Comparison of ENCODE assay signal across 8 cellular contexts in genomic region chr22:20456064-20456721, GRCh38. TPM values are rescaled to one million over a fixed set of nuclear protein-coding genes. Genes with fewer than 3 reads are reported as not detected.
DNase-seq lines count a peak whose midpoint lies in the region; ATAC-seq and TF ChIP-seq lines count a peak whose summit lies in the region.

No MANE protein-coding gene starts in this region.

- H3K9me3 ChIP-seq in CD4-positive, alpha-beta memory T cell (ENCODE audit: control insufficient read depth in 1 of 2, low read length in 2 of 2), result no peaks in the 10 kb centered on the region
- H3K9me3 ChIP-seq in HAP-1 (no peaks in the 10 kb centered on the region), liver (ENCODE audit: control insufficient read depth in 4 of 4, low read length in 3 of 4) (no peaks in the 10 kb centered on the region)

- intact Hi-C loops in CD4-positive, alpha-beta memory T cell (cut with micrococcal nuclease), result loop anchor here (1.0 to 2.0 kb wide), 3 partner anchors 27 to 41 kb away; no protein-coding TSS in a partner anchor
- intact Hi-C loops in activated CD4-positive, alpha-beta T cell treated with anti-CD3 and anti-CD28 coated beads, Interleukin-2, amount 10 ng/mL, durations not matched to agents 24 days and 14 days (cut with micrococcal nuclease), result loop anchor here (1.0 kb wide), 3 partner anchors 38 to 299 kb away; no protein-coding TSS in a partner anchor

- DNase-seq in CD4-positive, alpha-beta memory T cell, result peak; percentile 72 to 79 (median 74)
- DNase-seq in HAP-1 (ENCODE audit: low spot score in 2 of 2) (peak; percentile 87 to 89), NCI-H446 treated with DMSO at 0.1 percent for 48 hours (lab: John Stamatoyannopoulos, UW) (peak; percentile 67), dermis microvascular lymphatic vessel endothelial cell (ENCODE audit: low read depth in 2 of 2) (peak; percentile 77 to 86)
- peak; percentile 92 for DNase-seq in activated CD4-positive, alpha-beta T cell treated with anti-CD3 and anti-CD28 coated beads, Interleukin-2, amount 10 ng/mL, durations not matched to agents 24 days and 14 days
- DNase-seq in stimulated activated CD4-positive, alpha-beta T cell treated with anti-CD3 and anti-CD28 coated beads, TNF-alpha, amount 100 ng/mL, for 1 hour (ENCODE audit: low read depth in 3 of 3, low spot score in 1 of 3), result peak; percentile 29 to 56 (median 51)

- peak; percentile 90 for TF ChIP-seq CTCF in liver (IDR thresholded peaks at IDR 0.05; ENCODE audit: low read depth, low read length, missing input control)

- H3K9ac ChIP-seq in liver (ENCODE audit: low read depth in 1 of 2, low read length in 2 of 2), result no peak overlapping the region

- H3K27ac ChIP-seq in CD4-positive, alpha-beta memory T cell (ENCODE audit: low read depth, low read length), result no peak overlapping the region
- H3K27ac ChIP-seq in liver (ENCODE audit: low read depth in 1 of 2, low read length in 2 of 2), result no peak overlapping the region

- H3K4me3 Mint-ChIP-seq in CD4-positive, alpha-beta memory T cell, result peak overlapping the region in 3 of 8 donors; percentile 9 to 20 (median 15)
- H3K4me3 Mint-ChIP-seq in activated CD4-positive, alpha-beta T cell treated with anti-CD3 and anti-CD28 coated beads, Interleukin-2, amount 10 ng/mL, durations not matched to agents 24 days and 14 days, result no peak overlapping the region

- no peak overlapping the region for H3K4me3 ChIP-seq in CD4-positive, alpha-beta memory T cell (ENCODE audit: low read length in 2 of 2)
- H3K4me3 ChIP-seq in HAP-1, result no peak overlapping the region
- H3K4me3 ChIP-seq in liver (ENCODE audit: low read depth in 1 of 3, low read length in 3 of 3), result no peak overlapping the region

- H3K4me1 ChIP-seq in CD4-positive, alpha-beta memory T cell (ENCODE audit: insufficient read depth, low read length), result peaks cover 25% of the 10 kb centered on the region
- H3K4me1 ChIP-seq in HAP-1 (no peaks in the 10 kb centered on the region), liver (ENCODE audit: control insufficient read depth in 4 of 4, insufficient read depth in 4 of 4, low read length in 3 of 4) (no peaks in the 10 kb centered on the region)

- TF ChIP-seq RAD21 in liver (IDR thresholded peaks at IDR 0.05), result peak; percentile 90 to 96

- 23% methylated on average over 6 of the region's 6 CpGs for WGBS in liver

- CTCF ChIA-PET in CD4-positive, alpha-beta memory T cell (lab: Charles Lee; ENCODE audit: partially characterized antibody), result interaction anchor here (0.6 to 4.9 kb wide), 30 partner anchors 8 to 299 kb away, joined by 3 to 107 read pairs (median 4); partner anchors contain the start of gene MED15

- POLR2A ChIA-PET in CD4-positive, alpha-beta memory T cell (lab: Charles Lee; ENCODE audit: partially characterized antibody), result interaction anchor here (1.4 to 3.3 kb wide), 5 partner anchors 8 to 103 kb away, joined by 4 to 14 read pairs (median 8); partner anchors contain the start of gene MED15

- H3K9me3 Mint-ChIP-seq in CD4-positive, alpha-beta memory T cell, result no peaks in the 10 kb centered on the region
- H3K9me3 Mint-ChIP-seq in activated CD4-positive, alpha-beta T cell treated with anti-CD3 and anti-CD28 coated beads, Interleukin-2, amount 10 ng/mL, durations not matched to agents 24 days and 14 days, result no peaks in the 10 kb centered on the region

- ATAC-seq in HG03196 (IDR thresholded peaks at IDR 0.05; ENCODE audit: unreplicated experiment), result no peak

- peak overlapping the region in 6 of 7 donors; percentile 2 to 75 (median 54) for H3K27ac Mint-ChIP-seq in CD4-positive, alpha-beta memory T cell
- H3K27ac Mint-ChIP-seq in activated CD4-positive, alpha-beta T cell treated with anti-CD3 and anti-CD28 coated beads, Interleukin-2, amount 10 ng/mL, durations not matched to agents 24 days and 14 days, result peak overlapping the region; percentile 68

- in situ Hi-C loops in HAP-1 (cut with MboI; ENCODE audit: low sequenced_read_pairs), result loop anchor here (10.0 kb wide), 1 partner anchor 301 kb away; the partner anchor contains the start of gene CCDC188

- no peaks in the 10 kb centered on the region for H3K27me3 ChIP-seq in CD4-positive, alpha-beta memory T cell (ENCODE audit: insufficient read depth, low read length)
- H3K27me3 ChIP-seq in HAP-1 (ENCODE audit: low read depth) (no peaks in the 10 kb centered on the region), liver (ENCODE audit: control insufficient read depth in 4 of 4, insufficient read depth in 4 of 4, low read length in 3 of 4) (no peaks in the 10 kb centered on the region)

- peaks cover 44 to 56% of the 10 kb centered on the region in 2 donors for H3K36me3 Mint-ChIP-seq in CD4-positive, alpha-beta memory T cell
- H3K36me3 Mint-ChIP-seq in activated CD4-positive, alpha-beta T cell treated with anti-CD3 and anti-CD28 coated beads, Interleukin-2, amount 10 ng/mL, durations not matched to agents 24 days and 14 days (ENCODE audit: low read depth), result peaks cover 25% of the 10 kb centered on the region

- peaks cover 18 to 49% (median 25%) of the 10 kb centered on the region in 4 donors for H3K4me1 Mint-ChIP-seq in CD4-positive, alpha-beta memory T cell
- H3K4me1 Mint-ChIP-seq in activated CD4-positive, alpha-beta T cell treated with anti-CD3 and anti-CD28 coated beads, Interleukin-2, amount 10 ng/mL, durations not matched to agents 24 days and 14 days, result peaks cover 15% of the 10 kb centered on the region

- H3K27me3 Mint-ChIP-seq in CD4-positive, alpha-beta memory T cell, result no peaks in the 10 kb centered on the region
- H3K27me3 Mint-ChIP-seq in activated CD4-positive, alpha-beta T cell treated with anti-CD3 and anti-CD28 coated beads, Interleukin-2, amount 10 ng/mL, durations not matched to agents 24 days and 14 days, result no peaks in the 10 kb centered on the region

- H3K36me3 ChIP-seq in CD4-positive, alpha-beta memory T cell (ENCODE audit: insufficient read depth, low read length), result peaks cover 5% of the 10 kb centered on the region
- peaks cover 27% of the 10 kb centered on the region for H3K36me3 ChIP-seq in HAP-1 (replicated peaks)
- H3K36me3 ChIP-seq in liver (ENCODE audit: control insufficient read depth in 4 of 4, insufficient read depth in 3 of 4, low read depth in 1 of 4, low read length in 3 of 4), result peaks cover 0 to 14% (median 3%) of the 10 kb centered on the region in 4 donors

TF ChIP-seq in liver, 16 proteins besides CTCF, POLR2A, EP300 and RAD21 (continues in another document):
- TF ChIP-seq FOXA2 (IDR thresholded peaks at IDR 0.05) (no peak), JUND (IDR thresholded peaks at IDR 0.05) (no peak), HNF4G (IDR thresholded peaks at IDR 0.05) (no peak), EGR1 (IDR thresholded peaks at IDR 0.05; ENCODE audit: low read depth in 2 of 2) (no peak), MAX (IDR thresholded peaks at IDR 0.05) (no peak), YY1 (IDR thresholded peaks at IDR 0.05) (no peak), NR2F2 (IDR thresholded peaks at IDR 0.05) (no peak), FOXA1 (IDR thresholded peaks at IDR 0.05) (no peak), HNF4A (conservative IDR thresholded peaks at IDR 0.05) (no peak), GABPA (IDR thresholded peaks at IDR 0.05 in 1 of 2, conservative IDR thresholded peaks at IDR 0.05 in 1 of 2) (no peak), ZBTB33 (IDR thresholded peaks at IDR 0.05) (no peak), SP1 (IDR thresholded peaks at IDR 0.05) (no peak), RXRA (IDR thresholded peaks at IDR 0.05) (no peak), TAF1 (conservative IDR thresholded peaks at IDR 0.05) (no peak)
- TF ChIP-seq, protein P1, sequence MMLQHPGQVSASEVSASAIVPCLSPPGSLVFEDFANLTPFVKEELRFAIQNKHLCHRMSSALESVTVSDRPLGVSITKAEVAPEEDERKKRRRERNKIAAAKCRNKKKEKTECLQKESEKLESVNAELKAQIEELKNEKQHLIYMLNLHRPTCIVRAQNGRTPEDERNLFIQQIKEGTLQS (IDR thresholded peaks at IDR 0.05), result no peak

RNA-seq across cellular contexts. Expression of gene SCARF2, which starts 18.6 kb away (rescaled TPM):
- total RNA-seq in CD4-positive, alpha-beta memory T cell, result 1 to 10 TPM; 2.6 to 2.7 TPM
- polyA plus RNA-seq in CD4-positive, alpha-beta memory T cell, result 1 to 10 TPM in 1 of 2 donors, under 1 TPM in 1; 0.12 to 1.1 TPM
- total RNA-seq in activated CD4-positive, alpha-beta T cell treated with anti-CD3 and anti-CD28 coated beads, Interleukin-2, amount 10 ng/mL, durations not matched to agents 24 days and 14 days, result 0.16 and 0.33 TPM in 2 replicates
- total RNA-seq in dermis microvascular lymphatic vessel endothelial cell (4.6 and 7.1 TPM in 2 replicates), liver (1 to 10 TPM; 1.7 to 2.0 TPM)
- polyA plus RNA-seq in liver, result 1 to 10 TPM in 1 of 2 donors, under 1 TPM in 1; 0.15 to 1.7 TPM

RNA-seq across cellular contexts. Expression of gene KLHL22, which starts 39.4 kb away (rescaled TPM):
- 10 to 100 TPM; 60.2 to 63.1 TPM for total RNA-seq in CD4-positive, alpha-beta memory T cell
- 10 to 100 TPM; 19.4 to 23.9 TPM for polyA plus RNA-seq in CD4-positive, alpha-beta memory T cell
- total RNA-seq in activated CD4-positive, alpha-beta T cell treated with anti-CD3 and anti-CD28 coated beads, Interleukin-2, amount 10 ng/mL, durations not matched to agents 24 days and 14 days, result 16.9 and 17.7 TPM in 2 replicates
- total RNA-seq in dermis microvascular lymphatic vessel endothelial cell (14.9 and 23.6 TPM in 2 replicates), liver (10 to 100 TPM; 11.3 to 20.3 TPM)
- polyA plus RNA-seq in liver, result 1 to 10 TPM; 2.0 to 6.1 TPM

RNA-seq across cellular contexts. Expression of gene MED15, which starts 51.2 kb away (rescaled TPM):
- 100 to 1,000 TPM; 225 to 237 TPM for total RNA-seq in CD4-positive, alpha-beta memory T cell
- polyA plus RNA-seq in CD4-positive, alpha-beta memory T cell, result 10 to 100 TPM; 15.6 to 86.8 TPM
- 113 and 117 TPM in 2 replicates for total RNA-seq in activated CD4-positive, alpha-beta T cell treated with anti-CD3 and anti-CD28 coated beads, Interleukin-2, amount 10 ng/mL, durations not matched to agents 24 days and 14 days
- 21.3 and 29.5 TPM in 2 replicates for total RNA-seq in dermis microvascular lymphatic vessel endothelial cell
- 10 to 100 TPM; 19.4 to 28.0 TPM for total RNA-seq in liver
- 10 to 100 TPM in 1 of 2 donors, 1 to 10 TPM in 1; 9.7 to 12.9 TPM for polyA plus RNA-seq in liver
